In the genomic region with DNA sequence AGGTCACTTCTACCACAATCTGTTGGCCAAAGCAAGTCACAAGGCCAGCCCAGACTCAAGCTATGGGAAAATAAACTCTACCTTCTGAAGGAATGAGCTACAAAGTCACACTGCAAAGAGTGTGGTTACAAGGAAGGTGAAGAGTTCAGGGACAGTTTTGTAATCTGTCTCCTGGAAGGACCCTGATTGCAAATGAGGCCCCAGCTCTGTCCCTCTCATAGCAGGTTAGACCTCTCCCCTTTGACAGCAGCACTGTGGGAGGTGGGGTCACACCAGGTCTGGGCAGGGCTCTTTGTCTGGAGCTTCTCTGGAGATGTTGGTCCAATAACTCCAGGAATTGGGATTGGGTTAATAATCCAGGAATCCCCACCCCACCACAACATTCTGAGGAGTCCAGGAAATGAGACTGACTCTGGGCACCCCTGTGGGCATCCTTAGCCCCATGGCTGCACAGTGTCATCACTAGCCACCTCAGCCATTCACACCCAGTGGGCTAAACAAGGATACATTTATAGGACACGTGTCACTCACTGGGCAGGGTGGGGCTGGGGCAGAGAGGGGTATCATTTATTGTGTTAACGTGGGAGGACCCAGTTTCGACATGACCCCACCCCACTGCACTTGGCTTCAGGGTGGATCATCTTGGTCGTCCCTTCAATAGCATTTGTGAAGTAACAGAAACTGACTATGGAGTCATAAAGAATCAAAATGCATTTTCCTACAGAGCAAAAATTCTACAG, we compare ENCODE assay signal across 14 cellular contexts. TPM values are rescaled to one million over a fixed set of nuclear protein-coding genes. Genes with fewer than 3 reads are reported as not detected.
DNase-seq lines count a peak whose midpoint lies in the region; ATAC-seq and TF ChIP-seq lines count a peak whose summit lies in the region.
"Had no signal": no experiment of that assay in that cellular context is flagged by ENCODE, and none has a peak within 500 bp of the region (broad histone marks: within the 10 kb centered on the region; RNA-seq: fewer than 3 reads in every experiment).

No MANE protein-coding gene starts in this region.

- no peaks in the 10 kb centered on the region for H3K79me1 ChIP-seq in H9 (ENCODE audit: insufficient read depth, low read depth, low read length, poor library complexity, severe bottlenecking)

- H3K56ac ChIP-seq in H9 (ENCODE audit: insufficient read length, low read depth, low read length) = no peak overlapping the region

- H3T11ph ChIP-seq in H9 (ENCODE audit: low read length) = no peak overlapping the region

- no peaks in the 10 kb centered on the region for H3K9me3 Mint-ChIP-seq in activated CD4-positive, alpha-beta memory T cell treated with anti-CD3 and anti-CD28 coated beads, Interleukin-2, amount 10 ng/mL, durations not matched to agents 7 days and 5 days
- peaks cover 0 to 4% of the 10 kb centered on the region in 2 experiments; a peak in 1 of 5 replicates for H3K9me3 Mint-ChIP-seq in H9

- RAD21 ChIA-PET in HCT116 (lab: Charles Lee; ENCODE audit: low non-redundant PET in 1 of 2, low total read pairs in 2 of 2, uncharacterized antibody in 2 of 2, unreplicated experiment in 2 of 2) = no interaction called here

- no peak overlapping the region for H2BK120ac ChIP-seq in H9 (ENCODE audit: low read depth, low read length, poor library complexity, severe bottlenecking)

- POLR2A ChIA-PET in HCT116 (lab: Charles Lee) = no interaction called here
- POLR2A ChIA-PET in activated CD4-positive, alpha-beta memory T cell treated with anti-CD3 and anti-CD28 coated beads, Interleukin-2, amount 10 ng/mL, durations not matched to agents 7 days and 5 days (lab: Charles Lee) = interaction anchor here (1.0 to 15.4 kb wide), 9 partner anchors 9 to 44 kb away, joined by 3 to 310 read pairs (median 5); a partner anchor contains a TSS

- H3K36me3 Mint-ChIP-seq in activated CD4-positive, alpha-beta memory T cell treated with anti-CD3 and anti-CD28 coated beads, Interleukin-2, amount 10 ng/mL, durations not matched to agents 7 days and 5 days (ENCODE audit: low read depth) = peaks cover 9% of the 10 kb centered on the region
- 0 out of 7 replicates have a peak, but pooled peaks cover 0 to 4% (median 0%) of the 10 kb centered on the region in 3 experiments for H3K36me3 Mint-ChIP-seq in H9 (ENCODE audit: insufficient read depth in 1 of 3, low read depth in 3 of 3)

- TF ChIP-seq CTCF in HCT116 (IDR thresholded peaks at IDR 0.05 in 2 of 3, conservative IDR thresholded peaks at IDR 0.05 in 1 of 3; ENCODE audit: borderline replicate concordance in 1 of 3, insufficient read depth in 1 of 3, low read depth in 2 of 3, low read length in 2 of 3) (no peak), lower lobe of right lung (IDR thresholded peaks at IDR 0.05) (no peak), H9 (conservative IDR thresholded peaks at IDR 0.05) (no peak)

- H3K4me2 ChIP-seq in HCT116 (ENCODE audit: low read length) (peak overlapping the region; percentile 11; the same call in 1 of the 2 replicates), H9 (ENCODE audit: insufficient read depth, insufficient read length, low read length) (no peak overlapping the region)

- H4K91ac ChIP-seq in H9 (ENCODE audit: insufficient read length, low read depth, low read length) = no peak overlapping the region

- H4K8ac ChIP-seq in H9 (replicated peaks; ENCODE audit: insufficient read length, low read depth, low read length) = no peak overlapping the region

- H3K9me3 ChIP-seq in HCT116 (ENCODE audit: control insufficient read depth in 1 of 2, insufficient read depth in 1 of 2, low read depth in 1 of 2, low read length in 2 of 2) = no peaks in the 10 kb centered on the region
- peaks cover 7% of the 10 kb centered on the region for H3K9me3 ChIP-seq in lower lobe of right lung
- no peaks in the 10 kb centered on the region for H3K9me3 ChIP-seq in H9 (ENCODE audit: control insufficient read depth, low read depth, low read length)
- H3K9me3 ChIP-seq: Peyer's patch, right lobe of liver had no signal

- H3K27ac ChIP-seq in HCT116 (ENCODE audit: low read depth, low read length) (no peak overlapping the region), lower lobe of right lung (peak overlapping the region; percentile 11), H9 (ENCODE audit: insufficient read length, low read depth, low read length) (no peak overlapping the region)
- H3K27ac ChIP-seq: 22Rv1, right lobe of liver had no signal

- H3K4me1 ChIP-seq in HCT116 (ENCODE audit: control insufficient read depth in 1 of 2, insufficient read depth in 2 of 2, low read length in 2 of 2) = peaks cover 5 to 19% of the 10 kb centered on the region in 2 experiments; a peak in 3 of 4 replicates
- peaks cover 62% of the 10 kb centered on the region for H3K4me1 ChIP-seq in lower lobe of right lung
- no peaks in the 10 kb centered on the region for H3K4me1 ChIP-seq in H9 (ENCODE audit: insufficient read depth, low read length)

- DNase-seq in NOMO-1 treated with DMSO at 0.1 percent for 48 hours (lab: John Stamatoyannopoulos, UW; ENCODE audit: unreplicated experiment) (peak; percentile 44), NOMO-1 treated with dmso at 0.1 percent for 144 hours (lab: John Stamatoyannopoulos, UW; ENCODE audit: unreplicated experiment) (no peak), HCT116 (ENCODE audit: low read depth, low spot score) (no peak), lower lobe of right lung (no peak), NAMALWA (ENCODE audit: low spot score) (no peak), medulla oblongata (ENCODE audit: extremely low spot score) (no peak), H9 (no peak)
- DNase-seq in activated CD4-positive, alpha-beta memory T cell treated with anti-CD3 and anti-CD28 coated beads, Interleukin-2, amount 10 ng/mL, durations not matched to agents 7 days and 5 days = no peak
- DNase-seq: C1 segment of cervical spinal cord, NCI-H2081 treated with DMSO at 0.1 percent for 48 hours, occipital lobe, Peyer's patch, right lobe of liver had no signal

- no peak overlapping the region for H3K14ac ChIP-seq in H9 (ENCODE audit: insufficient read depth, low read length)

- H3K36me3 ChIP-seq in HCT116 (ENCODE audit: control insufficient read depth in 1 of 2, insufficient read depth in 2 of 2, low read length in 2 of 2) = no peaks in the 10 kb centered on the region
- H3K36me3 ChIP-seq in lower lobe of right lung = no peaks in the 10 kb centered on the region
- H3K36me3 ChIP-seq: Peyer's patch, right lobe of liver had no signal

- no peak overlapping the region for H2AK5ac ChIP-seq in H9 (ENCODE audit: insufficient read length, low read length)

- H4K5ac ChIP-seq in H9 (ENCODE audit: insufficient read length, low read depth, low read length) = no peak overlapping the region

- H3K79me2 ChIP-seq in HCT116 (ENCODE audit: insufficient read depth, low read length) (no peaks in the 10 kb centered on the region), H9 (ENCODE audit: insufficient read depth, low read length) (no peaks in the 10 kb centered on the region)

- no peak overlapping the region for H3K9ac ChIP-seq in HCT116 (ENCODE audit: low read length)
- H3K9ac ChIP-seq in H9 (ENCODE audit: extremely low read depth, insufficient read length, low read length) = no peak overlapping the region

- H3K27me3 ChIP-seq in HCT116 (ENCODE audit: insufficient read depth, low read length) (no peaks in the 10 kb centered on the region), lower lobe of right lung (ENCODE audit: low read depth) (no peaks in the 10 kb centered on the region), H9 (ENCODE audit: insufficient read depth, low read length) (no peaks in the 10 kb centered on the region)
- H3K27me3 ChIP-seq: Peyer's patch, right lobe of liver had no signal

- H2BK15ac ChIP-seq in H9 (ENCODE audit: low read depth, low read length) = no peak overlapping the region

- intact Hi-C loops in HCT116 (cut with micrococcal nuclease) (no loop called here), lower lobe of right lung (cut with DNase I) (no loop called here)

- H3K18ac ChIP-seq in H9 (ENCODE audit: insufficient read length, low read depth, low read length) = no peak overlapping the region

- peaks cover 91% of the 10 kb centered on the region for H3K4me1 Mint-ChIP-seq in activated CD4-positive, alpha-beta memory T cell treated with anti-CD3 and anti-CD28 coated beads, Interleukin-2, amount 10 ng/mL, durations not matched to agents 7 days and 5 days
- H3K4me1 Mint-ChIP-seq in H9 = peaks cover 11 to 18% of the 10 kb centered on the region in 2 experiments

- H2BK12ac ChIP-seq in H9 (ENCODE audit: insufficient read length, low read depth, low read length) = no peak overlapping the region

- H3K4me3 Mint-ChIP-seq in activated CD4-positive, alpha-beta memory T cell treated with anti-CD3 and anti-CD28 coated beads, Interleukin-2, amount 10 ng/mL, durations not matched to agents 7 days and 5 days = no peak overlapping the region
- no peak overlapping the region for H3K4me3 Mint-ChIP-seq in H9

- H3K23me2 ChIP-seq in H9 (ENCODE audit: insufficient read length, low read depth, low read length, poor library complexity, severe bottlenecking) = no peaks in the 10 kb centered on the region

- H2AFZ ChIP-seq in HCT116 (ENCODE audit: low read depth, low read length, poor library complexity, severe bottlenecking) (no peak overlapping the region), H9 (ENCODE audit: low read length) (no peak overlapping the region)

- no peak overlapping the region for H2BK5ac ChIP-seq in H9 (ENCODE audit: insufficient read length, low read length)

- H4K20me1 ChIP-seq in HCT116 (ENCODE audit: insufficient read depth) (no peaks in the 10 kb centered on the region), H9 (ENCODE audit: control insufficient read depth, insufficient read depth, insufficient read length) (no peaks in the 10 kb centered on the region)

- BruUV-seq in HCT116 (replicated peaks; lab: Mats Ljungman, UMichigan) = no TSS peak

- TF ChIP-seq RAD21 in HCT116 (IDR thresholded peaks at IDR 0.05; ENCODE audit: low read depth) = no peak

- H3K9me2 ChIP-seq in HCT116 (ENCODE audit: insufficient read depth) = no peaks in the 10 kb centered on the region

- H3K23ac ChIP-seq in H9 (ENCODE audit: insufficient read length, low read depth, low read length) = no peak overlapping the region

- H3K4ac ChIP-seq in H9 (ENCODE audit: low read depth, low read length) = no peak overlapping the region

- no peak for TF ChIP-seq POLR2A in HCT116 (IDR thresholded peaks at IDR 0.05; ENCODE audit: borderline replicate concordance, extremely low read depth, insufficient read depth, insufficient read length)

- CTCF ChIA-PET in HCT116 (lab: Charles Lee) = no interaction called here
- CTCF ChIA-PET in activated CD4-positive, alpha-beta memory T cell treated with anti-CD3 and anti-CD28 coated beads, Interleukin-2, amount 10 ng/mL, durations not matched to agents 7 days and 5 days (lab: Charles Lee) = interaction anchor here (0.9 to 4.5 kb wide), 7 partner anchors 10 to 153 kb away, joined by 3 to 28 read pairs (median 6); a partner anchor contains a TSS

- no peak overlapping the region for H2BK20ac ChIP-seq in H9 (ENCODE audit: low read depth, low read length, poor library complexity, severe bottlenecking)

- ATAC-seq in HCT116 (no peak), lower lobe of right lung (no peak)
- ATAC-seq: right lobe of liver had no signal

- WGBS in H9 (ENCODE audit: extremely low coverage, insufficient read length, low lambda C conversion rate) = no CpG with 5 or more reads among the region's 4 CpGs

- H3K27ac Mint-ChIP-seq in activated CD4-positive, alpha-beta memory T cell treated with anti-CD3 and anti-CD28 coated beads, Interleukin-2, amount 10 ng/mL, durations not matched to agents 7 days and 5 days = peak overlapping the region; percentile 78
- no peak overlapping the region for H3K27ac Mint-ChIP-seq in H9

- H3K4me3 ChIP-seq in HCT116 (replicated peaks in 1 of 2; ENCODE audit: low read depth in 1 of 2, low read length in 2 of 2) = no peak overlapping the region
- no peak overlapping the region for H3K4me3 ChIP-seq in lower lobe of right lung
- H3K4me3 ChIP-seq: Peyer's patch, right lobe of liver had no signal

- H3K27me3 Mint-ChIP-seq in activated CD4-positive, alpha-beta memory T cell treated with anti-CD3 and anti-CD28 coated beads, Interleukin-2, amount 10 ng/mL, durations not matched to agents 7 days and 5 days = no peaks in the 10 kb centered on the region
- H3K27me3 Mint-ChIP-seq in H9 (ENCODE audit: low read depth) = peaks cover 2% of the 10 kb centered on the region

RNA-seq across cellular contexts. Expression of a gene that starts 23.7 kb away (rescaled TPM):
- total RNA-seq in HCT116 (2021; ENCODE audit: unreplicated experiment) = not detected
- polyA plus RNA-seq in HCT116 (2012) = 0.04 TPM in 1 of 2 replicates, not detected in the other
- total RNA-seq in activated CD4-positive, alpha-beta memory T cell treated with anti-CD3 and anti-CD28 coated beads, Interleukin-2, amount 10 ng/mL, durations not matched to agents 7 days and 5 days = under 1 TPM; 0.25 to 0.33 TPM
- 0.32 TPM for total RNA-seq in lower lobe of right lung
- 0.24 and 0.26 TPM in 2 replicates for total RNA-seq in H9 (2021)

RNA-seq across cellular contexts. Expression of a gene that starts 30.1 kb away (rescaled TPM):
- total RNA-seq in HCT116 (2021; ENCODE audit: unreplicated experiment) (18.5 TPM), lower lobe of right lung (117 TPM), H9 (2021) (0.11 and 0.31 TPM in 2 replicates)
- polyA plus RNA-seq in HCT116 (2012) = 13.5 and 14.9 TPM in 2 replicates
- 100 to 1,000 TPM; 109 TPM for total RNA-seq in activated CD4-positive, alpha-beta memory T cell treated with anti-CD3 and anti-CD28 coated beads, Interleukin-2, amount 10 ng/mL, durations not matched to agents 7 days and 5 days

Comparison
In these comparisons a context has a peak if more than half of its experiments do, and no peak if none do; other contexts are left out.
1. RNA of a gene that starts 30.1 kb away (total RNA-seq): 117 TPM in lower lobe of right lung (single experiment), 109 TPM in activated CD4-positive, alpha-beta memory T cell treated with anti-CD3 and anti-CD28 coated beads, Interleukin-2, amount 10 ng/mL, durations not matched to agents 7 days and 5 days and 18.5 TPM in HCT116 (single experiment); 0.11 to 0.31 TPM in H9; every median in the first group is over 10 times any median in the second.